ENCODE assay signal across 1 cellular context in genomic region chr10:130110236-130111114, GRCh38.
TF ChIP-seq lines count a peak whose summit lies in the region.

TSS of gene C10orf143 (minus strand) at chr10:130110830. CDS start at chr10:130110772, 58 bp downstream.

TF ChIP-seq in HepG2, 621 proteins besides CTCF, POLR2A, EP300 and RAD21 (continued from another document):
- no peak for TF ChIP-seq JUND (CRISPR knock-in tag; IDR thresholded peaks at IDR 0.05)
- TF ChIP-seq PAXIP1 (CRISPR knock-in tag; conservative IDR thresholded peaks at IDR 0.05) = peak; percentile 23; the same call in 1 of the 2 replicates
- no peak for TF ChIP-seq SATB2 (CRISPR knock-in tag; IDR thresholded peaks at IDR 0.05)
- TF ChIP-seq ZNF44 (CRISPR knock-in tag; IDR thresholded peaks at IDR 0.05) = peak; percentile 78; the same call in 1 of the 2 replicates
- TF ChIP-seq HNRNPUL1 (IDR thresholded peaks at IDR 0.05; ENCODE audit: low read depth, low read length) = no peak; the same call in 1 of the 2 replicates
- TF ChIP-seq MXI1 (IDR thresholded peaks at IDR 0.05; ENCODE audit: borderline replicate concordance, low read depth, low read length) = peak; percentile 57; the same call in 2 of the 3 replicates
